ENCODE assay signal across 9 cellular contexts in genomic region chr12:56469007-56469930, GRCh38. TPM values are rescaled to one million over a fixed set of nuclear protein-coding genes. Genes with fewer than 3 reads are reported as not detected.
DNase-seq lines count a peak whose midpoint lies in the region; ATAC-seq and TF ChIP-seq lines count a peak whose summit lies in the region.
"Had no signal": no experiment of that assay in that cellular context is flagged by ENCODE, and none has a peak within 500 bp of the region (broad histone marks: within the 10 kb centered on the region; RNA-seq: fewer than 3 reads in every experiment).

No MANE protein-coding gene starts in this region.

- intact Hi-C loops in left ventricle myocardium superior (cut with micrococcal nuclease) (loop anchor here (10.0 kb wide), 1 partner anchor 274 kb away; no protein-coding TSS in a partner anchor), gastrocnemius medialis (cut with DNase I; ENCODE audit: low total_unique reads) (loop anchor here (5.0 to 10.0 kb wide), 3 partner anchors 137 to 244 kb away; partner anchors contain the start of genes CNPY2, NABP2, PAN2 and RNF41)

- no peaks in the 10 kb centered on the region for H3K27me3 ChIP-seq in BLaER1 treated with 17β-estradiol and CSF1 and Interleukin-3, amounts not matched to agents 10 nM and 100 nM
- H3K27me3 ChIP-seq in gastrocnemius medialis = no peaks in the 10 kb centered on the region

- DNase-seq in HT-29 (ENCODE audit: low spot score) = peak; percentile 41
- peak in 1 of 2 donors; percentile 20 for DNase-seq in activated T-cell treated with anti-CD3 and anti-CD28 coated beads, Interleukin-2, amount 50 U/mL, for 72 hours
- no peak for DNase-seq in left ventricle myocardium superior
- DNase-seq in gastrocnemius medialis = peak in 1 of 2 donors; percentile 39
- no peak for DNase-seq in iPS-NIHi11 (ENCODE audit: low spot score)
- DNase-seq in amniotic stem cell (lab: John Stamatoyannopoulos, UW) = no peak

- ATAC-seq in activated T-cell treated with anti-CD3 and anti-CD28 coated beads, Interleukin-2, amount 50 U/mL, for 72 hours (replicated peaks in 1 of 2) = no peak
- ATAC-seq in left ventricle myocardium superior = peak; percentile 16
- ATAC-seq in gastrocnemius medialis = peak; percentile 20 to 36
- no peak for ATAC-seq in GM19395 (IDR thresholded peaks at IDR 0.05; ENCODE audit: unreplicated experiment)

- peak overlapping the region; percentile 84 to 99 (median 97) for H3K4me2 ChIP-seq in BLaER1 treated with 17β-estradiol and CSF1 and Interleukin-3, amounts not matched to agents 10 nM and 100 nM

- peak overlapping the region; percentile 81 to 95 (median 92) for H3K27ac ChIP-seq in BLaER1 treated with 17β-estradiol and CSF1 and Interleukin-3, amounts not matched to agents 10 nM and 100 nM
- peak overlapping the region; percentile 88 to 94 (median 92) for H3K27ac ChIP-seq in gastrocnemius medialis

- H4K20me1 ChIP-seq in BLaER1 treated with 17β-estradiol and CSF1 and Interleukin-3, amounts not matched to agents 10 nM and 100 nM = peaks cover 0 to 10% (median 0%) of the 10 kb centered on the region in 11 experiments; a peak in 4 of 22 replicates

- H3K4me3 ChIP-seq in BLaER1 treated with 17β-estradiol and CSF1 and Interleukin-3, amounts not matched to agents 10 nM and 100 nM = peak overlapping the region; percentile 75 to 92 (median 79)
- H3K4me3 ChIP-seq in gastrocnemius medialis = peak overlapping the region; percentile 82 to 96 (median 89)

- TF ChIP-seq POLR2A in gastrocnemius medialis (IDR thresholded peaks at IDR 0.05) = no peak

- H3K36me3 Mint-ChIP-seq in activated T-cell treated with anti-CD3 and anti-CD28 coated beads, Interleukin-2, amount 50 U/mL, for 72 hours (ENCODE audit: insufficient read depth in 2 of 2) = peaks cover 0 to 7% of the 10 kb centered on the region in 2 donors

- peak overlapping the region; percentile 97 for H3K27ac Mint-ChIP-seq in activated T-cell treated with anti-CD3 and anti-CD28 coated beads, Interleukin-2, amount 50 U/mL, for 72 hours

- no peaks in the 10 kb centered on the region for H3K9me3 ChIP-seq in BLaER1 treated with 17β-estradiol and CSF1 and Interleukin-3, amounts not matched to agents 10 nM and 100 nM (replicated peaks in 1 of 11)
- H3K9me3 ChIP-seq in gastrocnemius medialis = no peaks in the 10 kb centered on the region

- H3K9ac ChIP-seq in BLaER1 treated with 17β-estradiol and CSF1 and Interleukin-3, amounts not matched to agents 10 nM and 100 nM = peak overlapping the region; percentile 89 to 95 (median 92)

- H3K9me3 Mint-ChIP-seq in activated T-cell treated with anti-CD3 and anti-CD28 coated beads, Interleukin-2, amount 50 U/mL, for 72 hours = no peaks in the 10 kb centered on the region

- in situ Hi-C loops in gastrocnemius medialis (cut with MboI; ENCODE audit: low sequenced_read_pairs in 4 of 4) = loop anchor here in 3 of 4 donors (10.0 to 25.0 kb wide), 4 partner anchors 104 to 282 kb away; partner anchors contain the start of genes APOF (in 1 of the 3), SMARCC2 (in 1 of the 3) and STAT2 (in 1 of the 3)

- H3K4me1 Mint-ChIP-seq in activated T-cell treated with anti-CD3 and anti-CD28 coated beads, Interleukin-2, amount 50 U/mL, for 72 hours (ENCODE audit: low read depth) = peaks cover 36% of the 10 kb centered on the region

- no peak for TF ChIP-seq CTCF in gastrocnemius medialis (IDR thresholded peaks at IDR 0.05 in 4 of 5, conservative IDR thresholded peaks at IDR 0.05 in 1 of 5)

- no peaks in the 10 kb centered on the region for H3K27me3 Mint-ChIP-seq in activated T-cell treated with anti-CD3 and anti-CD28 coated beads, Interleukin-2, amount 50 U/mL, for 72 hours (ENCODE audit: low read depth)

- peaks cover 15 to 37% (median 27%) of the 10 kb centered on the region in 10 experiments for H3K4me1 ChIP-seq in BLaER1 treated with 17β-estradiol and CSF1 and Interleukin-3, amounts not matched to agents 10 nM and 100 nM
- H3K4me1 ChIP-seq in gastrocnemius medialis = peaks cover 11 to 13% of the 10 kb centered on the region in 2 donors

- peaks cover 8 to 50% (median 29%) of the 10 kb centered on the region in 11 experiments; a peak in 20 of 22 replicates for H3K36me3 ChIP-seq in BLaER1 treated with 17β-estradiol and CSF1 and Interleukin-3, amounts not matched to agents 10 nM and 100 nM
- peaks cover 0 to 6% of the 10 kb centered on the region in 2 donors for H3K36me3 ChIP-seq in gastrocnemius medialis

- H3K4me3 Mint-ChIP-seq in activated T-cell treated with anti-CD3 and anti-CD28 coated beads, Interleukin-2, amount 50 U/mL, for 72 hours = peak overlapping the region; percentile 92 to 96

RNA-seq across cellular contexts. Expression of gene SPRYD4, which starts 0.9 kb away (rescaled TPM):
- 4.4 and 4.5 TPM in 2 replicates for total RNA-seq in HT-29 (2014; rRNA removed; shearing (Covaris generic))
- 1 to 10 TPM; 3.8 to 4.4 TPM for total RNA-seq in activated T-cell treated with anti-CD3 and anti-CD28 coated beads, Interleukin-2, amount 50 U/mL, for 72 hours
- total RNA-seq in left ventricle myocardium superior (3.1 TPM), gastrocnemius medialis (1 to 10 TPM; 1.6 to 4.7 (median 2.9) TPM)

RNA-seq across cellular contexts. Expression of gene MIP, which starts 14.8 kb away (rescaled TPM):
- total RNA-seq in HT-29 (2014; rRNA removed; shearing (Covaris generic)) = 0.15 and 0.26 TPM in 2 replicates
- not detected for total RNA-seq in activated T-cell treated with anti-CD3 and anti-CD28 coated beads, Interleukin-2, amount 50 U/mL, for 72 hours
- total RNA-seq in left ventricle myocardium superior (not detected), gastrocnemius medialis (not detected)
- total RNA-seq: LHCN-M2 had no signal

RNA-seq across cellular contexts. Expression of gene GLS2, which starts 18.7 kb away (rescaled TPM):
- 5.7 and 6.9 TPM in 2 replicates for total RNA-seq in HT-29 (2014; rRNA removed; shearing (Covaris generic))
- total RNA-seq in activated T-cell treated with anti-CD3 and anti-CD28 coated beads, Interleukin-2, amount 50 U/mL, for 72 hours = 1 to 10 TPM; 4.3 to 7.2 TPM
- total RNA-seq in left ventricle myocardium superior (0.57 TPM), gastrocnemius medialis (1 to 10 TPM in 1 of 4 donors, under 1 TPM in 1, not detected in 2; 0.53 to 1.9 TPM)
- total RNA-seq: LHCN-M2 had no signal

RNA-seq across cellular contexts. Expression of gene TIMELESS, which starts 20.0 kb away (rescaled TPM):
- 19.7 and 21.8 TPM in 2 replicates for total RNA-seq in HT-29 (2014; rRNA removed; shearing (Covaris generic))
- total RNA-seq in activated T-cell treated with anti-CD3 and anti-CD28 coated beads, Interleukin-2, amount 50 U/mL, for 72 hours = 10 to 100 TPM; 44.1 to 61.6 TPM
- 2.0 TPM for total RNA-seq in left ventricle myocardium superior
- total RNA-seq in gastrocnemius medialis = 1 to 10 TPM; 1.9 to 4.6 (median 2.5) TPM

RNA-seq across cellular contexts. Expression of gene RBMS2, which starts 52.4 kb away (rescaled TPM):
- 7.1 and 7.7 TPM in 2 replicates for total RNA-seq in HT-29 (2014; rRNA removed; shearing (Covaris generic))
- total RNA-seq in activated T-cell treated with anti-CD3 and anti-CD28 coated beads, Interleukin-2, amount 50 U/mL, for 72 hours = 10 to 100 TPM in 1 of 2 donors, 1 to 10 TPM in 1; 7.9 to 12.7 TPM
- total RNA-seq in left ventricle myocardium superior (26.9 TPM), gastrocnemius medialis (10 to 100 TPM in 1 of 4 donors, 1 to 10 TPM in 3; 4.1 to 11.0 (median 5.4) TPM)

Comparison
In these comparisons a context has a peak if more than half of its experiments do, and no peak if none do; other contexts are left out.
1. ATAC-seq: peak in left ventricle myocardium superior (single experiment) and gastrocnemius medialis (2 of 2); none in activated T-cell treated with anti-CD3 and anti-CD28 coated beads, Interleukin-2, amount 50 U/mL, for 72 hours (0 of 2) and GM19395 (single experiment).